In genomic region chr4:183471960-183472708, GRCh38 we compare ENCODE assay signal across 8 cellular contexts. TPM values are rescaled to one million over a fixed set of nuclear protein-coding genes. Genes with fewer than 3 reads are reported as not detected.
DNase-seq lines count a peak whose midpoint lies in the region; ATAC-seq and TF ChIP-seq lines count a peak whose summit lies in the region.

No MANE protein-coding gene starts in this region.

- peak overlapping the region; percentile 11; the same call in 1 of the 2 replicates for H3K4me2 ChIP-seq in MM.1S (ENCODE audit: low read depth, low read length)

- H3K27ac ChIP-seq in MM.1S (ENCODE audit: low read length) (no peak overlapping the region), rectal smooth muscle tissue (ENCODE audit: low read depth, low read length) (no peak overlapping the region)

- H3K79me2 ChIP-seq in MM.1S (ENCODE audit: low read length): no peaks in the 10 kb centered on the region

- no peaks in the 10 kb centered on the region for H3K27me3 ChIP-seq in MM.1S (replicated peaks; ENCODE audit: insufficient read depth, low read length)
- H3K27me3 ChIP-seq in rectal smooth muscle tissue (ENCODE audit: control insufficient read depth, insufficient read depth, low read length): no peaks in the 10 kb centered on the region

- no peaks in the 10 kb centered on the region for H3K9me3 ChIP-seq in MM.1S (replicated peaks; ENCODE audit: insufficient read depth, low read length)

- H3K9me2 ChIP-seq in MM.1S (replicated peaks; ENCODE audit: insufficient read depth, low read length): no peaks in the 10 kb centered on the region

- intact Hi-C loops in left ventricle myocardium superior (cut with micrococcal nuclease): loop anchor here (10.0 kb wide), 1 partner anchor 133 kb away; no protein-coding TSS in a partner anchor

- H3K36me3 ChIP-seq in MM.1S (replicated peaks; ENCODE audit: insufficient read depth, low read length) (no peaks in the 10 kb centered on the region), rectal smooth muscle tissue (ENCODE audit: control insufficient read depth, insufficient read depth, low read length) (no peaks in the 10 kb centered on the region)

- DNase-seq in DMS53 treated with DMSO at 0.1 percent for 48 hours (lab: John Stamatoyannopoulos, UW; ENCODE audit: unreplicated experiment): peak; percentile 32
- peak; percentile 40 for DNase-seq in H4 (ENCODE audit: low spot score)
- DNase-seq in MM.1S: peak; percentile 65
- DNase-seq in SW480 (ENCODE audit: low spot score): peak; percentile 52
- peak; percentile 48 for DNase-seq in amniotic epithelial cell (ENCODE audit: low read depth)
- DNase-seq in left ventricle myocardium superior: peak; percentile 90

- peak; percentile 88 for ATAC-seq in left ventricle myocardium superior
- no peak for ATAC-seq in GM19035 (IDR thresholded peaks at IDR 0.05; ENCODE audit: unreplicated experiment)

- H4K20me1 ChIP-seq in MM.1S (ENCODE audit: insufficient read depth, low read length): no peaks in the 10 kb centered on the region

- H3K4me1 ChIP-seq in MM.1S (ENCODE audit: low read length) (no peaks in the 10 kb centered on the region), rectal smooth muscle tissue (ENCODE audit: control insufficient read depth, insufficient read depth, low read length) (no peaks in the 10 kb centered on the region)

- H2AFZ ChIP-seq in MM.1S (ENCODE audit: low read length): 0 out of 2 replicates have a peak overlapping the region, but pooled peaks have one; percentile 10

- H3K9ac ChIP-seq in MM.1S (ENCODE audit: low read length) (no peak overlapping the region), rectal smooth muscle tissue (ENCODE audit: low read length) (no peak overlapping the region)

- no peak overlapping the region for H3K4me3 ChIP-seq in MM.1S (ENCODE audit: low read length)
- H3K4me3 ChIP-seq in rectal smooth muscle tissue (ENCODE audit: low read length): peak overlapping the region; percentile 33

- peak; percentile 92 for TF ChIP-seq CTCF in MM.1S (IDR thresholded peaks at IDR 0.05; ENCODE audit: low read length)

- no peaks in the 10 kb centered on the region for H3F3A ChIP-seq in MM.1S (ENCODE audit: insufficient read depth, low read length)

RNA-seq across cellular contexts. Expression of gene CDKN2AIP, which starts 27.7 kb away (rescaled TPM):
- 13.0 and 16.5 TPM in 2 replicates for total RNA-seq in H4 (2014; rRNA removed; shearing (Covaris generic))
- total RNA-seq in left ventricle myocardium superior: 9.2 TPM

RNA-seq across cellular contexts. Expression of gene ING2, which starts 32.7 kb away (rescaled TPM):
- total RNA-seq in H4 (2014; rRNA removed; shearing (Covaris generic)): 16.3 and 17.2 TPM in 2 replicates
- total RNA-seq in left ventricle myocardium superior: 6.3 TPM

Comparison
In these comparisons a context has a peak if more than half of its experiments do, and no peak if none do; other contexts are left out.
1. DNase-seq: peak in every context shown above with its lines; median percentile 90 in left ventricle myocardium superior; 65 in MM.1S; 52 in SW480; 48 in amniotic epithelial cell; 40 in H4; 32 in DMS53 treated with DMSO at 0.1 percent for 48 hours.